Comparison of ENCODE assay signal across 17 cellular contexts in genomic region chr6:166672624-166673165, GRCh38.
"Had no signal": no experiment of that assay in that cellular context is flagged by ENCODE, and none has a peak within 500 bp of the region (broad histone marks: within the 10 kb centered on the region; RNA-seq: fewer than 3 reads in every experiment).

No MANE protein-coding gene starts in this region.

- H3K9me3 ChIP-seq: heart left ventricle, mucosa of descending colon, pancreas had no signal

- H3K4me3 Mint-ChIP-seq: activated CD8-positive, alpha-beta T cell treated with anti-CD3 and anti-CD28 coated beads for 36 hours; activated naive CD4-positive, alpha-beta T cell treated with anti-CD3 and anti-CD28 coated beads, Interleukin-2, amount 50 U/mL, for 24 hours; activated T-cell treated with anti-CD3 and anti-CD28 coated beads, Interleukin-2, amount 50 U/mL, for 4 hours; brain; stimulated activated memory B cell treated with anti-CD40 and anti-IgM and Interleukin-4, amounts not matched to agents 10 μg/mL and 1 μg/mL and 100 μg/mL, for 72 hours; T-helper 1 cell treated with Interleukin-12 subunit alpha and Interleukin-12 subunit beta and Interleukin-4 antibody, amounts not matched to agents 30 μg/mL and 1 μg/mL, for 36 hours had no signal

- H3K27me3 ChIP-seq: pancreas had no signal

- H3K27ac ChIP-seq: epithelial cell of prostate, heart left ventricle, pancreas had no signal

- H3K4me3 ChIP-seq: mucosa of descending colon, pancreas had no signal

- DNase-seq: activated CD4-positive, alpha-beta T cell treated with anti-CD3 and anti-CD28 coated beads for 4 hours; activated CD8-positive, alpha-beta T cell treated with anti-CD3 and anti-CD28 coated beads for 36 hours; activated effector memory CD4-positive, alpha-beta T cell treated with Interleukin-2 at 50 U/mL for 16 hours; activated T-cell treated with anti-CD3 and anti-CD28 coated beads, Interleukin-2, amount 50 U/mL, for 4 hours; cerebellar nuclear complex; left colon; mucosa of descending colon; naive thymus-derived CD4-positive, alpha-beta T cell; stimulated activated CD4-positive, alpha-beta T cell treated with anti-CD3 and anti-CD28 coated beads, Interleukin-2, amount 100 ng/mL, for 48 hours; trophoblast cell had no signal

- H3K9me3 Mint-ChIP-seq: activated CD8-positive, alpha-beta T cell treated with anti-CD3 and anti-CD28 coated beads for 36 hours; activated naive CD4-positive, alpha-beta T cell treated with anti-CD3 and anti-CD28 coated beads, Interleukin-2, amount 50 U/mL, for 24 hours; activated T-cell treated with anti-CD3 and anti-CD28 coated beads, Interleukin-2, amount 50 U/mL, for 4 hours; stimulated activated memory B cell treated with anti-CD40 and anti-IgM and Interleukin-4, amounts not matched to agents 10 μg/mL and 1 μg/mL and 100 μg/mL, for 72 hours; T-helper 1 cell treated with Interleukin-12 subunit alpha and Interleukin-12 subunit beta and Interleukin-4 antibody, amounts not matched to agents 30 μg/mL and 1 μg/mL, for 36 hours had no signal

- H3K36me3 ChIP-seq: heart left ventricle, pancreas had no signal

- H3K27ac Mint-ChIP-seq: activated CD8-positive, alpha-beta T cell treated with anti-CD3 and anti-CD28 coated beads for 36 hours; activated naive CD4-positive, alpha-beta T cell treated with anti-CD3 and anti-CD28 coated beads, Interleukin-2, amount 50 U/mL, for 24 hours; naive thymus-derived CD4-positive, alpha-beta T cell; stimulated activated memory B cell treated with anti-CD40 and anti-IgM and Interleukin-4, amounts not matched to agents 10 μg/mL and 1 μg/mL and 100 μg/mL, for 72 hours; T-helper 1 cell treated with Interleukin-12 subunit alpha and Interleukin-12 subunit beta and Interleukin-4 antibody, amounts not matched to agents 30 μg/mL and 1 μg/mL, for 36 hours had no signal

- H3K4me1 Mint-ChIP-seq: activated naive CD4-positive, alpha-beta T cell treated with anti-CD3 and anti-CD28 coated beads, Interleukin-2, amount 50 U/mL, for 24 hours had no signal

- ATAC-seq: activated CD8-positive, alpha-beta T cell treated with anti-CD3 and anti-CD28 coated beads for 36 hours; activated T-cell treated with anti-CD3 and anti-CD28 coated beads, Interleukin-2, amount 50 U/mL, for 4 hours; left colon; mucosa of descending colon; naive thymus-derived CD4-positive, alpha-beta T cell; pancreas; stimulated activated memory B cell treated with anti-CD40 and anti-IgM and Interleukin-4, amounts not matched to agents 10 μg/mL and 1 μg/mL and 100 μg/mL, for 72 hours had no signal

- H3K36me3 Mint-ChIP-seq: activated naive CD4-positive, alpha-beta T cell treated with anti-CD3 and anti-CD28 coated beads, Interleukin-2, amount 50 U/mL, for 24 hours; brain; naive thymus-derived CD4-positive, alpha-beta T cell; stimulated activated memory B cell treated with anti-CD40 and anti-IgM and Interleukin-4, amounts not matched to agents 10 μg/mL and 1 μg/mL and 100 μg/mL, for 72 hours had no signal
